ENCODE assay signal across 8 cellular contexts in genomic region chr5:176660860-176661641, GRCh38. TPM values are rescaled to one million over a fixed set of nuclear protein-coding genes. Genes with fewer than 3 reads are reported as not detected.
A peak's percentile ranks its signal among the peaks of the same experiment; 100 is the strongest.
DNase-seq lines count a peak whose midpoint lies in the region; ATAC-seq, FAIRE-seq and TF ChIP-seq lines count a peak whose summit lies in the region.

No MANE protein-coding gene starts in this region.

- H3K9me3 Mint-ChIP-seq in activated T-cell treated with anti-CD3 and anti-CD28 coated beads, Interleukin-2, amount 50 U/mL, for 24 hours, result no peaks in the 10 kb centered on the region
- H3K9me3 Mint-ChIP-seq in nephron, result peaks cover 3% of the 10 kb centered on the region

- peak overlapping the region; percentile 11 to 93 (median 40); a peak in 19 of 22 replicates for H3K4me2 ChIP-seq in BLaER1 treated with 17β-estradiol and CSF1 and Interleukin-3, amounts not matched to agents 10 nM and 100 nM

- no peak overlapping the region for H3K27ac ChIP-seq in BLaER1 treated with 17β-estradiol and CSF1 and Interleukin-3, amounts not matched to agents 10 nM and 100 nM

- H3K9ac ChIP-seq in BLaER1 treated with 17β-estradiol and CSF1 and Interleukin-3, amounts not matched to agents 10 nM and 100 nM, result no peak overlapping the region; a peak in 1 of 22 replicates

- DNase-seq in GM19239 (ENCODE audit: insufficient read length, low spot score), result peak; percentile 95
- peak; percentile 70 for DNase-seq in HT1080 (ENCODE audit: low read depth)
- peak; percentile 88 for DNase-seq in activated T-cell treated with anti-CD3 and anti-CD28 coated beads, Interleukin-2, amount 50 U/mL, for 24 hours
- peak; percentile 57 for DNase-seq in fibroblast of gingiva (ENCODE audit: low read depth)
- DNase-seq in stimulated activated naive CD8-positive, alpha-beta T cell treated with anti-CD3 and anti-CD28 coated beads, Interleukin-15, Interleukin-2, amounts not matched to agents 100 U/mL and 50 U/mL, for 24 hours, result peak; percentile 86

- 0 out of 22 replicates have a peak, but pooled peaks cover 0 to 3% (median 0%) of the 10 kb centered on the region in 11 experiments for H3K27me3 ChIP-seq in BLaER1 treated with 17β-estradiol and CSF1 and Interleukin-3, amounts not matched to agents 10 nM and 100 nM

- peaks cover 0 to 18% (median 13%) of the 10 kb centered on the region in 11 experiments; a peak in 20 of 22 replicates for H3K36me3 ChIP-seq in BLaER1 treated with 17β-estradiol and CSF1 and Interleukin-3, amounts not matched to agents 10 nM and 100 nM

- peak; percentile 75 for ATAC-seq in stimulated activated naive CD8-positive, alpha-beta T cell treated with anti-CD3 and anti-CD28 coated beads, Interleukin-15, Interleukin-2, amounts not matched to agents 100 U/mL and 50 U/mL, for 24 hours

- no peak overlapping the region for H3K4me3 ChIP-seq in BLaER1 treated with 17β-estradiol and CSF1 and Interleukin-3, amounts not matched to agents 10 nM and 100 nM

- no peak overlapping the region for H3K4me3 Mint-ChIP-seq in activated T-cell treated with anti-CD3 and anti-CD28 coated beads, Interleukin-2, amount 50 U/mL, for 24 hours
- H3K4me3 Mint-ChIP-seq in nephron, result no peak overlapping the region

- peaks cover 9 to 63% (median 29%) of the 10 kb centered on the region in 11 experiments; a peak in 18 of 22 replicates for H4K20me1 ChIP-seq in BLaER1 treated with 17β-estradiol and CSF1 and Interleukin-3, amounts not matched to agents 10 nM and 100 nM

- H3K4me1 Mint-ChIP-seq in activated T-cell treated with anti-CD3 and anti-CD28 coated beads, Interleukin-2, amount 50 U/mL, for 24 hours (ENCODE audit: low read depth), result peaks cover 29% of the 10 kb centered on the region
- H3K4me1 Mint-ChIP-seq in nephron, result peaks cover 6% of the 10 kb centered on the region

- no peak overlapping the region for H3K27ac Mint-ChIP-seq in activated T-cell treated with anti-CD3 and anti-CD28 coated beads, Interleukin-2, amount 50 U/mL, for 24 hours
- no peak overlapping the region for H3K27ac Mint-ChIP-seq in nephron

- peaks cover 22% of the 10 kb centered on the region for H3K36me3 Mint-ChIP-seq in activated T-cell treated with anti-CD3 and anti-CD28 coated beads, Interleukin-2, amount 50 U/mL, for 24 hours (ENCODE audit: low read depth)
- peaks cover 4% of the 10 kb centered on the region for H3K36me3 Mint-ChIP-seq in nephron (ENCODE audit: low read depth)

- peaks cover 15 to 50% (median 37%) of the 10 kb centered on the region in 10 experiments for H3K4me1 ChIP-seq in BLaER1 treated with 17β-estradiol and CSF1 and Interleukin-3, amounts not matched to agents 10 nM and 100 nM

- H3K27me3 Mint-ChIP-seq in activated T-cell treated with anti-CD3 and anti-CD28 coated beads, Interleukin-2, amount 50 U/mL, for 24 hours, result peaks cover 17% of the 10 kb centered on the region
- H3K27me3 Mint-ChIP-seq in nephron (ENCODE audit: low read depth), result peaks cover 43% of the 10 kb centered on the region

- no peaks in the 10 kb centered on the region for H3K9me3 ChIP-seq in BLaER1 treated with 17β-estradiol and CSF1 and Interleukin-3, amounts not matched to agents 10 nM and 100 nM (replicated peaks in 1 of 11)

- peak; percentile 95 to 97 (median 97) for TF ChIP-seq CTCF in nephron (IDR thresholded peaks at IDR 0.05; ENCODE audit: unreplicated experiment in 3 of 3)

- peak; percentile 80 for FAIRE-seq in GM19239 (lab: Jason Lieb, UNC)

TF ChIP-seq in PFSK-1, 5 proteins besides CTCF, POLR2A, EP300 and RAD21:
- no peak for TF ChIP-seq SIN3A (IDR thresholded peaks at IDR 0.05; ENCODE audit: borderline replicate concordance, insufficient read depth, low read length)
- TF ChIP-seq TAF1 (IDR thresholded peaks at IDR 0.05; ENCODE audit: borderline replicate concordance, insufficient read depth, low read length), result no peak
- peak; percentile 31 to 66; a peak in 2 of 4 replicates for TF ChIP-seq REST (IDR thresholded peaks at IDR 0.05; ENCODE audit: insufficient read depth in 1 of 2, low read depth in 2 of 2, low read length in 2 of 2)
- TF ChIP-seq FOXP2 (optimal IDR thresholded peaks at IDR 0.05; ENCODE audit: borderline replicate concordance, extremely low read depth, extremely low read length, insufficient read depth), result peak; percentile 40
- no peak for TF ChIP-seq POLR2AphosphoS5 (IDR thresholded peaks at IDR 0.05; ENCODE audit: low read depth, low read length)

RNA-seq across cellular contexts. Expression of gene TSPAN17, which starts 13.8 kb away (rescaled TPM):
- 32.8 and 47.7 TPM in 2 replicates for total RNA-seq in HT1080 (2014; rRNA removed; shearing (Covaris generic))
- 42.3 and 44.9 TPM in 2 replicates for polyA plus RNA-seq in HT1080 (2015; cell fraction: cytosol; rRNA removed)
- polyA plus RNA-seq in HT1080 (2015; cell fraction: nucleus; rRNA removed), result 36.3 and 36.7 TPM in 2 replicates
- 30.7 TPM for polyA plus RNA-seq in PFSK-1 (2012; ENCODE audit: insufficient read length, low read depth)

RNA-seq across cellular contexts. Expression of gene EIF4E1B, which starts 30.6 kb away (rescaled TPM):
- total RNA-seq in HT1080 (2014; rRNA removed; shearing (Covaris generic)), result not detected in 2 replicates
- not detected in 2 replicates for polyA plus RNA-seq in HT1080 (2015; cell fraction: cytosol; rRNA removed)
- polyA plus RNA-seq in HT1080 (2015; cell fraction: nucleus; rRNA removed), result not detected in 2 replicates
- polyA plus RNA-seq in PFSK-1 (2012; ENCODE audit: insufficient read length, low read depth), result not detected

RNA-seq across cellular contexts. Expression of gene SNCB, which starts 30.7 kb away (rescaled TPM):
- total RNA-seq in HT1080 (2014; rRNA removed; shearing (Covaris generic)), result 2.4 and 3.4 TPM in 2 replicates
- polyA plus RNA-seq in HT1080 (2015; cell fraction: cytosol; rRNA removed), result 0.98 and 1.2 TPM in 2 replicates
- 0.30 and 0.54 TPM in 2 replicates for polyA plus RNA-seq in HT1080 (2015; cell fraction: nucleus; rRNA removed)
- polyA plus RNA-seq in PFSK-1 (2012; ENCODE audit: insufficient read length, low read depth), result 0.58 TPM

RNA-seq across cellular contexts. Expression of gene GPRIN1, which starts 51.1 kb away (rescaled TPM):
- total RNA-seq in HT1080 (2014; rRNA removed; shearing (Covaris generic)), result 10.4 and 13.1 TPM in 2 replicates
- polyA plus RNA-seq in HT1080 (2015; cell fraction: cytosol; rRNA removed), result 5.6 and 5.7 TPM in 2 replicates
- 3.6 and 4.3 TPM in 2 replicates for polyA plus RNA-seq in HT1080 (2015; cell fraction: nucleus; rRNA removed)
- polyA plus RNA-seq in PFSK-1 (2012; ENCODE audit: insufficient read length, low read depth), result 4.3 TPM
